8 cellular contexts compared by ENCODE assay signal in the genomic region with DNA sequence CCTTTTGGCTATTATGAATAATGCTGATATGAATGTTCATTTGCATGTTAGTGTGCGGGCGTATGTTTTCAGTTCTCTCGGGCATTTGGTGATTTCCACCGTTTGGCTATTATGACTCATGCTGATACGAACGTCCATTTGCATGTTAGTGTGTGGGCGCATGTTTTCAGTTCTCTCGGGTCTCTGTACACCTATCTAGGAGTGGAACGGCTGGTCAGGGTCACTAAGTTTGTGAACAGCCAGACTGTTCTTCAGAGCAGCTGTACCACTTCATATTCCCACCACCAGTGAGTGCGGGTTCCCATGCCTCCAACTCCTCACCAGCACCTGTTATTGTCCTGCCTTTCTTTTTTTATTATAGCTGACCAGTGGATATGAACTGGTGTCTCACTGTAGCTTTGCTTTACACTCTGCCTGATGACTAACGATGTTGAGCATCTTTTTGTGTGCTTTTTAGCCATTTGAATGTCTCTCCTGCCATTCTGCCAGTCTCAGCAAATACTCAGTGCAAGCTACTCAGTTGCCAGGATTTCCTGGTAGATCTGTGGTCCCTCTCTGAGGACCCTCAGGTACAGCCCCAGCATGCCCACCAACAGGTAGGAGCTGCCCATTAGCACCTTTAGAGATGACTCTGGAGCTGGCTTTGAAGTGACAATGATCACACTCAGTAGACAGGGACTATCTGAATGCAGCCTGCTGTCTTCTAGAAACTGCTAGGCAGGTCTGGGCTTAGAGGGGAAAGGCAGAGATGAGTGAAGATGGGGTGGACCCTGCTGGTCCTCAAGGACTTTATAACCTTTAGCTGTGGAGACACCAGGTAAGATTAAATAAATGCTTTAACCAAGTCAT.
DNase-seq lines count a peak whose midpoint lies in the region; ATAC-seq and TF ChIP-seq lines count a peak whose summit lies in the region.

No MANE protein-coding gene starts in this region.

- peak; percentile 99 for DNase-seq in GM12864 (ENCODE audit: low read depth)
- peak; percentile 63 for DNase-seq in choroid plexus epithelial cell (ENCODE audit: low read depth)
- no peak for DNase-seq in C1 segment of cervical spinal cord (lab: John Stamatoyannopoulos, UW)
- DNase-seq in NOMO-1 (lab: John Stamatoyannopoulos, UW; ENCODE audit: unreplicated experiment in 2 of 2): no peak
- DNase-seq in RWPE1 (ENCODE audit: low spot score): no peak
- DNase-seq in right lobe of liver: no peak

- intact Hi-C loops in right lobe of liver (cut with DNase I): no loop called here

- H3K27me3 ChIP-seq in right lobe of liver: no peaks in the 10 kb centered on the region

- ATAC-seq in GM19438 (IDR thresholded peaks at IDR 0.05; ENCODE audit: low read depth, unreplicated experiment) (peak; percentile 76), HG03280 (IDR thresholded peaks at IDR 0.05; ENCODE audit: unreplicated experiment) (peak; percentile 83), right lobe of liver (no peak)

- H3K4me3 ChIP-seq in GM12864 (ENCODE audit: low read depth, low read length): peak overlapping the region; percentile 45; the same call in 1 of the 2 replicates
- no peak overlapping the region for H3K4me3 ChIP-seq in choroid plexus epithelial cell (ENCODE audit: low read depth, low read length)
- no peak overlapping the region for H3K4me3 ChIP-seq in right lobe of liver

- no peaks in the 10 kb centered on the region for H3K9me3 ChIP-seq in right lobe of liver

- H3K4me1 ChIP-seq in right lobe of liver: no peaks in the 10 kb centered on the region

- 74% methylated on average over 8 of the region's 11 CpGs for WGBS in right lobe of liver (ENCODE audit: insufficient coverage, low coverage, low lambda C conversion rate, missing lambda C conversion rate)

- no peak for TF ChIP-seq POLR2A in right lobe of liver (IDR thresholded peaks at IDR 0.05)

- no peak for TF ChIP-seq CTCF in GM12864 (IDR thresholded peaks at IDR 0.05; ENCODE audit: low read depth, low read length, missing control alignments)
- TF ChIP-seq CTCF in choroid plexus epithelial cell (conservative IDR thresholded peaks at IDR 0.05; ENCODE audit: low read depth, low read length): no peak
- TF ChIP-seq CTCF in RWPE1 (conservative IDR thresholded peaks at IDR 0.05; ENCODE audit: low read depth): no peak
- TF ChIP-seq CTCF in right lobe of liver (IDR thresholded peaks at IDR 0.05): no peak

- no peaks in the 10 kb centered on the region for H3K36me3 ChIP-seq in right lobe of liver

- POLR2A ChIA-PET in RWPE1 (lab: Yijun Ruan, JAX; ENCODE audit: low non-redundant PET): no interaction called here

- CTCF ChIA-PET in RWPE1 (lab: Yijun Ruan, JAX): interaction anchor here (1.5 kb wide), 1 partner anchor 447 kb away, joined by 3 read pairs; no protein-coding TSS in a partner anchor

- H3K27ac ChIP-seq in RWPE1 (no peak overlapping the region; the same call in 1 of the 2 replicates), right lobe of liver (no peak overlapping the region)

Comparison
In these comparisons a context has a peak if more than half of its experiments do, and no peak if none do; other contexts are left out.
1. DNase-seq: peak in GM12864 (single experiment) and choroid plexus epithelial cell (single experiment); none in C1 segment of cervical spinal cord (0 of 14), NOMO-1 (0 of 2), RWPE1 (single experiment) and right lobe of liver (0 of 3).
2. ATAC-seq: peak in GM19438 (single experiment) and HG03280 (single experiment); none in right lobe of liver (0 of 4).